13 cellular contexts compared by ENCODE assay signal in genomic region chr17:5785867-5786509, GRCh38.
DNase-seq lines count a peak whose midpoint lies in the region; ATAC-seq and TF ChIP-seq lines count a peak whose summit lies in the region.
"Had no signal": no experiment of that assay in that cellular context is flagged by ENCODE, and none has a peak within 500 bp of the region (broad histone marks: within the 10 kb centered on the region; RNA-seq: fewer than 3 reads in every experiment).

No MANE protein-coding gene starts in this region.

- H3K27me3 ChIP-seq in BJ (ENCODE audit: control insufficient read depth, insufficient read depth, low read length) = no peaks in the 10 kb centered on the region

- no peak overlapping the region for H3K4me3 ChIP-seq in BJ (ENCODE audit: low read depth, low read length)
- no peak overlapping the region for H3K4me3 ChIP-seq in fibroblast of the aortic adventitia (ENCODE audit: low read depth, low read length)
- H3K4me3 ChIP-seq: tibial artery had no signal

- POLR2A ChIA-PET in BJ (lab: Charles Lee) = no interaction called here

- peak; percentile 25; the same call in 1 of the 2 replicates for TF ChIP-seq CTCF in BJ (IDR thresholded peaks at IDR 0.05; ENCODE audit: insufficient read depth, low read depth, low read length)
- no peak for TF ChIP-seq CTCF in fibroblast of the aortic adventitia (IDR thresholded peaks at IDR 0.05; ENCODE audit: insufficient read depth, low read length)

- no peak for DNase-seq in BJ (ENCODE audit: low read depth)
- peak; percentile 61 for DNase-seq in HK-2 (ENCODE audit: unreplicated experiment)
- peak; percentile 31 for DNase-seq in fibroblast of the aortic adventitia (ENCODE audit: low read depth)
- DNase-seq in activated CD4-positive, alpha-beta T cell treated with anti-CD3 and anti-CD28 coated beads, Interleukin-2, amount 50 U/mL, for 48 hours = no peak
- no peak for DNase-seq in stimulated activated CD4-positive, alpha-beta T cell treated with anti-CD3 and anti-CD28 coated beads, Interleukin-4, amount 100 ng/mL, for 1 hour
- DNase-seq in HT-29 (ENCODE audit: low spot score) = no peak
- no peak for DNase-seq in NCI-H2196 (lab: John Stamatoyannopoulos, UW; ENCODE audit: unreplicated experiment)
- DNase-seq: activated effector memory CD4-positive, alpha-beta T cell treated with anti-CD3 and anti-CD28 coated beads, Interleukin-2, amount 50 U/mL, for 16 hours; DMS79; hypothalamus; SHP77 had no signal

- no peaks in the 10 kb centered on the region for H3K36me3 ChIP-seq in BJ (ENCODE audit: control insufficient read depth, insufficient read depth, low read length)
- H3K36me3 ChIP-seq: tibial artery had no signal

- peak; percentile 26 for ATAC-seq in GM19468 (IDR thresholded peaks at IDR 0.05; ENCODE audit: extremely low read depth, unreplicated experiment)

- CTCF ChIA-PET in BJ (lab: Yijun Ruan, JAX) = interaction anchor here (1.1 to 1.3 kb wide), 2 partner anchors 10 to 13 kb away, joined by 3 read pairs; no protein-coding TSS in a partner anchor

Comparison
In these comparisons a context has a peak if more than half of its experiments do, and no peak if none do; other contexts are left out.
1. DNase-seq: peak in HK-2 (single experiment) and fibroblast of the aortic adventitia (single experiment); none in BJ (single experiment), activated CD4-positive, alpha-beta T cell treated with anti-CD3 and anti-CD28 coated beads, Interleukin-2, amount 50 U/mL, for 48 hours (0 of 2), stimulated activated CD4-positive, alpha-beta T cell treated with anti-CD3 and anti-CD28 coated beads, Interleukin-4, amount 100 ng/mL, for 1 hour (single experiment), HT-29 (single experiment) and NCI-H2196 (single experiment).